ENCODE assay signal across 16 cellular contexts in genomic region chr2:23664069-23664788, GRCh38.
DNase-seq lines count a peak whose midpoint lies in the region; ATAC-seq, FAIRE-seq and TF ChIP-seq lines count a peak whose summit lies in the region.
"Had no signal": no experiment of that assay in that cellular context is flagged by ENCODE, and none has a peak within 500 bp of the region (broad histone marks: within the 10 kb centered on the region; RNA-seq: fewer than 3 reads in every experiment).

No MANE protein-coding gene starts in this region.

- intact Hi-C loops in left ventricle myocardium superior (cut with micrococcal nuclease) (no loop called here), Right ventricle myocardium superior (cut with DNase I) (no loop called here), uterus (cut with DNase I; ENCODE audit: low total_unique reads) (no loop called here)

- H3K4me3 ChIP-seq in astrocyte (ENCODE audit: insufficient read depth, low read depth, low read length) (no peak overlapping the region), uterus (peak overlapping the region in 1 of 2 donors; percentile 29)
- H3K4me3 ChIP-seq: BLaER1 treated with 17β-estradiol and CSF1 and Interleukin-3, amounts not matched to agents 10 nM and 100 nM had no signal

- DNase-seq in left ventricle myocardium superior = no peak
- DNase-seq in Right ventricle myocardium superior = no peak
- DNase-seq in astrocyte (ENCODE audit: low read depth) = no peak
- no peak for DNase-seq in left lobe of liver (ENCODE audit: low spot score)
- DNase-seq in uterus = no peak
- DNase-seq in T-helper 9 cell = no peak
- no peak for DNase-seq in iPS-NIHi11 (ENCODE audit: low spot score)
- no peak for DNase-seq in urothelium cell line (ENCODE audit: low spot score)
- DNase-seq: 8988T; IMR-90; Kasumi-1; MV-4-11; NCI-H1417 treated with DMSO at 0.1 percent for 48 hours; NCI-H2029 treated with DMSO at 0.1 percent for 48 hours; NK-92 treated with Interleukin-12 subunit alpha and Interleukin-12 subunit beta, amount 100 ng/mL, for 24 hours had no signal

- H3K27ac ChIP-seq in astrocyte (ENCODE audit: low read depth, low read length) (no peak overlapping the region), uterus (peak overlapping the region; percentile 37 to 52)
- H3K27ac ChIP-seq: BLaER1 treated with 17β-estradiol and CSF1 and Interleukin-3, amounts not matched to agents 10 nM and 100 nM had no signal

- H3K36me3 ChIP-seq in astrocyte (ENCODE audit: insufficient read depth, low read length) (no peaks in the 10 kb centered on the region), uterus (no peaks in the 10 kb centered on the region)
- H3K36me3 ChIP-seq: BLaER1 treated with 17β-estradiol and CSF1 and Interleukin-3, amounts not matched to agents 10 nM and 100 nM had no signal

- H2AFZ ChIP-seq in astrocyte (ENCODE audit: low read depth, low read length) = no peak overlapping the region

- H3K9me3 Mint-ChIP-seq in astrocyte (ENCODE audit: unreplicated experiment) = no peaks in the 10 kb centered on the region

- peak; percentile 39 for ATAC-seq in left ventricle myocardium superior
- no peak for ATAC-seq in Right ventricle myocardium superior (ENCODE audit: poor library complexity)
- peak; percentile 33 for ATAC-seq in left lobe of liver

- no peaks in the 10 kb centered on the region for H3K4me1 ChIP-seq in astrocyte (ENCODE audit: insufficient read depth, low read length)
- H3K4me1 ChIP-seq in uterus = peaks cover 3 to 11% of the 10 kb centered on the region in 2 donors
- H3K4me1 ChIP-seq: BLaER1 treated with 17β-estradiol and CSF1 and Interleukin-3, amounts not matched to agents 10 nM and 100 nM had no signal

- no peak for TF ChIP-seq POLR2A in uterus (IDR thresholded peaks at IDR 0.05)

- H3K4me1 Mint-ChIP-seq in astrocyte (ENCODE audit: low read depth, unreplicated experiment) = peaks cover 1% of the 10 kb centered on the region

- H3K27me3 Mint-ChIP-seq in astrocyte (ENCODE audit: low read depth, unreplicated experiment) = peaks cover 54% of the 10 kb centered on the region

- H3K9me3 ChIP-seq in astrocyte (ENCODE audit: insufficient read depth, low read depth, low read length) (no peaks in the 10 kb centered on the region), uterus (no peaks in the 10 kb centered on the region)
- H3K9me3 ChIP-seq: BLaER1 treated with 17β-estradiol and CSF1 and Interleukin-3, amounts not matched to agents 10 nM and 100 nM had no signal

- TF ChIP-seq CTCF in astrocyte (IDR thresholded peaks at IDR 0.05; ENCODE audit: insufficient read depth, low read depth, low read length) (no peak), uterus (IDR thresholded peaks at IDR 0.05) (no peak)

- no peak overlapping the region for H3K4me3 Mint-ChIP-seq in astrocyte (ENCODE audit: unreplicated experiment)

- peaks cover 14% of the 10 kb centered on the region for H3K27me3 ChIP-seq in astrocyte (ENCODE audit: insufficient read depth, low read length)
- no peaks in the 10 kb centered on the region for H3K27me3 ChIP-seq in uterus
- H3K27me3 ChIP-seq: BLaER1 treated with 17β-estradiol and CSF1 and Interleukin-3, amounts not matched to agents 10 nM and 100 nM had no signal

- no peak overlapping the region for H3K27ac Mint-ChIP-seq in astrocyte (ENCODE audit: unreplicated experiment)

- peak overlapping the region; percentile 79 for H3K4me2 ChIP-seq in astrocyte (ENCODE audit: low read length)
- H3K4me2 ChIP-seq: BLaER1 treated with 17β-estradiol and CSF1 and Interleukin-3, amounts not matched to agents 10 nM and 100 nM had no signal

- H3K79me2 ChIP-seq in astrocyte (ENCODE audit: insufficient read depth, low read length) = no peaks in the 10 kb centered on the region

- no peaks in the 10 kb centered on the region for H4K20me1 ChIP-seq in astrocyte (ENCODE audit: insufficient read depth, low read length)

- no peak for FAIRE-seq in astrocyte (lab: Jason Lieb, UNC)
- no peak for FAIRE-seq in urothelium cell line (lab: Jason Lieb, UNC)

- no peak overlapping the region for H3K9ac ChIP-seq in astrocyte (ENCODE audit: low read length)
- H3K9ac ChIP-seq: BLaER1 treated with 17β-estradiol and CSF1 and Interleukin-3, amounts not matched to agents 10 nM and 100 nM had no signal

- H3K36me3 Mint-ChIP-seq in astrocyte (ENCODE audit: low read depth, unreplicated experiment) = peaks cover 2% of the 10 kb centered on the region
